15 cellular contexts compared by ENCODE assay signal in genomic region chr2:10655074-10655840, GRCh38. TPM values are rescaled to one million over a fixed set of nuclear protein-coding genes. Genes with fewer than 3 reads are reported as not detected.
DNase-seq lines count a peak whose midpoint lies in the region; ATAC-seq and TF ChIP-seq lines count a peak whose summit lies in the region.
"Had no signal": no experiment of that assay in that cellular context is flagged by ENCODE, and none has a peak within 500 bp of the region (broad histone marks: within the 10 kb centered on the region; RNA-seq: fewer than 3 reads in every experiment).

No MANE protein-coding gene starts in this region.

- no peaks in the 10 kb centered on the region for H3K9me3 Mint-ChIP-seq in activated CD4-positive, alpha-beta T cell treated with anti-CD3 and anti-CD28 coated beads, Interleukin-2, amount 10 ng/mL, durations not matched to agents 24 days and 14 days
- H3K9me3 Mint-ChIP-seq in activated naive CD8-positive, alpha-beta T cell treated with anti-CD3 and anti-CD28 coated beads for 36 hours: no peaks in the 10 kb centered on the region
- no peaks in the 10 kb centered on the region for H3K9me3 Mint-ChIP-seq in naive B cell
- no peaks in the 10 kb centered on the region for H3K9me3 Mint-ChIP-seq in WTC11

- no peaks in the 10 kb centered on the region for H3K27me3 Mint-ChIP-seq in activated CD4-positive, alpha-beta T cell treated with anti-CD3 and anti-CD28 coated beads, Interleukin-2, amount 10 ng/mL, durations not matched to agents 24 days and 14 days
- H3K27me3 Mint-ChIP-seq in activated naive CD8-positive, alpha-beta T cell treated with anti-CD3 and anti-CD28 coated beads for 36 hours: no peaks in the 10 kb centered on the region
- no peaks in the 10 kb centered on the region for H3K27me3 Mint-ChIP-seq in naive B cell
- no peaks in the 10 kb centered on the region for H3K27me3 Mint-ChIP-seq in WTC11 (ENCODE audit: low read depth)

- peak overlapping the region; percentile 63 for H3K27ac Mint-ChIP-seq in activated CD4-positive, alpha-beta T cell treated with anti-CD3 and anti-CD28 coated beads, Interleukin-2, amount 10 ng/mL, durations not matched to agents 24 days and 14 days
- peak overlapping the region; percentile 86 for H3K27ac Mint-ChIP-seq in activated naive CD8-positive, alpha-beta T cell treated with anti-CD3 and anti-CD28 coated beads for 36 hours
- peak overlapping the region in 4 of 6 donors; percentile 16 to 92 (median 36) for H3K27ac Mint-ChIP-seq in naive B cell
- no peak overlapping the region for H3K27ac Mint-ChIP-seq in WTC11

- no peaks in the 10 kb centered on the region for H3K4me1 ChIP-seq in HEK293 (ENCODE audit: control insufficient read depth, insufficient read depth, low read length)

- POLR2A ChIA-PET in HEK293 (lab: Yijun Ruan, JAX) (no interaction called here), WTC11 (lab: Charles Lee) (no interaction called here)

- CTCF ChIA-PET in HEK293 (lab: Yijun Ruan, JAX) (interaction anchor here (0.8 kb wide), 1 partner anchor 221 kb away, joined by 3 read pairs; no protein-coding TSS in a partner anchor), WTC11 (lab: Charles Lee) (no interaction called here)

- peaks cover 48 to 82% of the 10 kb centered on the region in 2 experiments for H3K36me3 ChIP-seq in HEK293 (ENCODE audit: control insufficient read depth in 2 of 2, insufficient read depth in 1 of 2, low read length in 2 of 2)

- H3K4me3 Mint-ChIP-seq in activated CD4-positive, alpha-beta T cell treated with anti-CD3 and anti-CD28 coated beads, Interleukin-2, amount 10 ng/mL, durations not matched to agents 24 days and 14 days: peak overlapping the region; percentile 14
- peak overlapping the region; percentile 2 for H3K4me3 Mint-ChIP-seq in activated naive CD8-positive, alpha-beta T cell treated with anti-CD3 and anti-CD28 coated beads for 36 hours
- H3K4me3 Mint-ChIP-seq in naive B cell: no peak overlapping the region
- no peak overlapping the region for H3K4me3 Mint-ChIP-seq in WTC11

- no peak for DNase-seq in activated CD4-positive, alpha-beta T cell treated with anti-CD3 and anti-CD28 coated beads, Interleukin-2, amount 10 ng/mL, durations not matched to agents 24 days and 14 days
- no peak for DNase-seq in activated CD4-positive, alpha-beta T cell treated with anti-CD3 and anti-CD28 coated beads, Interleukin-2, amount 50 U/mL, for 1 hour
- DNase-seq in activated naive CD8-positive, alpha-beta T cell treated with anti-CD3 and anti-CD28 coated beads for 36 hours: no peak
- DNase-seq in naive B cell (no peak), WTC11 (ENCODE audit: low spot score) (no peak), NCI-H1930 (lab: John Stamatoyannopoulos, UW) (no peak), NCI-H2196 treated with DMSO at 0.1 percent for 48 hours (lab: John Stamatoyannopoulos, UW; ENCODE audit: unreplicated experiment) (no peak)
- DNase-seq: cerebellar nuclear complex; foreskin melanocyte; NCI-H2029; NCI-H526 treated with DMSO at 0.1 percent for 48 hours; PC-3; small intestine; stimulated activated naive CD4-positive, alpha-beta T cell had no signal

- no peak overlapping the region for H3K4me3 ChIP-seq in HEK293 (ENCODE audit: low read depth, low read length)

- H3K9me3 ChIP-seq in HEK293 (ENCODE audit: control insufficient read depth, insufficient read depth, low read depth, low read length): no peaks in the 10 kb centered on the region

- no peak for ATAC-seq in naive B cell (ENCODE audit: low read depth in 2 of 2)
- no peak for ATAC-seq in WTC11
- ATAC-seq: PC-3 had no signal

- peaks cover 48% of the 10 kb centered on the region for H3K4me1 Mint-ChIP-seq in activated CD4-positive, alpha-beta T cell treated with anti-CD3 and anti-CD28 coated beads, Interleukin-2, amount 10 ng/mL, durations not matched to agents 24 days and 14 days
- peaks cover 46% of the 10 kb centered on the region for H3K4me1 Mint-ChIP-seq in activated naive CD8-positive, alpha-beta T cell treated with anti-CD3 and anti-CD28 coated beads for 36 hours
- H3K4me1 Mint-ChIP-seq in naive B cell (peaks cover 0 to 11% (median 4%) of the 10 kb centered on the region in 3 donors), WTC11 (no peaks in the 10 kb centered on the region)

- H3K36me3 Mint-ChIP-seq in activated CD4-positive, alpha-beta T cell treated with anti-CD3 and anti-CD28 coated beads, Interleukin-2, amount 10 ng/mL, durations not matched to agents 24 days and 14 days (ENCODE audit: low read depth): peaks cover 72% of the 10 kb centered on the region
- H3K36me3 Mint-ChIP-seq in activated naive CD8-positive, alpha-beta T cell treated with anti-CD3 and anti-CD28 coated beads for 36 hours: peaks cover 53% of the 10 kb centered on the region
- peaks cover 41% of the 10 kb centered on the region in 2 donors for H3K36me3 Mint-ChIP-seq in naive B cell
- peaks cover 67% of the 10 kb centered on the region for H3K36me3 Mint-ChIP-seq in WTC11

- intact Hi-C loops in activated CD4-positive, alpha-beta T cell treated with anti-CD3 and anti-CD28 coated beads, Interleukin-2, amount 10 ng/mL, durations not matched to agents 24 days and 14 days (cut with micrococcal nuclease): loop anchor here (1.0 to 2.0 kb wide), 2 partner anchors 323 to 534 kb away; no protein-coding TSS in a partner anchor

- H3K27ac ChIP-seq in HEK293 (ENCODE audit: extremely low read depth, low read depth, low read length): no peak overlapping the region

- no peak for TF ChIP-seq CTCF in HEK293 (tag by site-specific recombination; IDR thresholded peaks at IDR 0.05)
- no peak for TF ChIP-seq CTCF in WTC11 (IDR thresholded peaks at IDR 0.05)

TF ChIP-seq in HEK293, 187 proteins besides CTCF, POLR2A, EP300 and RAD21:
- TF ChIP-seq ZNF843 (tag by site-specific recombination; IDR thresholded peaks at IDR 0.05): no peak
- no peak for TF ChIP-seq GFI1B (tag by site-specific recombination; IDR thresholded peaks at IDR 0.05)
- no peak for TF ChIP-seq ZNF624 (tag by site-specific recombination; IDR thresholded peaks at IDR 0.05)
- TF ChIP-seq ZNF366 (tag by site-specific recombination; conservative IDR thresholded peaks at IDR 0.05): 0 out of 2 replicates have a peak, but pooled peaks have one; percentile 41
- TF ChIP-seq PRDM1 (tag by site-specific recombination; IDR thresholded peaks at IDR 0.05): peak; percentile 85
- TF ChIP-seq ZBTB20 (tag by site-specific recombination; IDR thresholded peaks at IDR 0.05): no peak

TF ChIP-seq in WTC11, 78 proteins besides CTCF, POLR2A, EP300 and RAD21:
- TF ChIP-seq E2F4 (CRISPR knock-in tag; IDR thresholded peaks at IDR 0.05; ENCODE audit: borderline replicate concordance, low read depth): no peak
- TF ChIP-seq ZNF317 (CRISPR knock-in tag; IDR thresholded peaks at IDR 0.05; ENCODE audit: borderline replicate concordance, low read depth): no peak
- no peak for TF ChIP-seq RELA (CRISPR knock-in tag; IDR thresholded peaks at IDR 0.05; ENCODE audit: borderline replicate concordance)
- TF ChIP-seq ZNF532 (CRISPR knock-in tag; IDR thresholded peaks at IDR 0.05; ENCODE audit: borderline replicate concordance): no peak
- no peak for TF ChIP-seq ZNF121 (CRISPR knock-in tag; IDR thresholded peaks at IDR 0.05)

RNA-seq across cellular contexts. Expression of gene NOL10, which starts 34.5 kb away (rescaled TPM):
- total RNA-seq in activated CD4-positive, alpha-beta T cell treated with anti-CD3 and anti-CD28 coated beads, Interleukin-2, amount 10 ng/mL, durations not matched to agents 24 days and 14 days: 44.9 and 50.9 TPM in 2 replicates
- 10 to 100 TPM; 48.1 to 49.9 TPM for total RNA-seq in activated naive CD8-positive, alpha-beta T cell treated with anti-CD3 and anti-CD28 coated beads for 36 hours
- 10 to 100 TPM; 13.2 to 28.9 (median 21.0) TPM for polyA plus RNA-seq in naive B cell (ENCODE audit: low read depth in 6 of 6)
- 28.1 to 31.8 TPM (median 28.7 TPM) in 3 replicates for total RNA-seq in WTC11 (2021)

Comparison
In these comparisons a context has a peak if more than half of its experiments do, and no peak if none do; other contexts are left out.
1. H3K4me3 Mint-ChIP-seq: peak in activated CD4-positive, alpha-beta T cell treated with anti-CD3 and anti-CD28 coated beads, Interleukin-2, amount 10 ng/mL, durations not matched to agents 24 days and 14 days (single experiment) and activated naive CD8-positive, alpha-beta T cell treated with anti-CD3 and anti-CD28 coated beads for 36 hours (single experiment); none in naive B cell (0 of 8) and WTC11 (single experiment).